In genomic region chr10:9254353-9254752, GRCh38 we compare ENCODE assay signal across 18 cellular contexts.
DNase-seq lines count a peak whose midpoint lies in the region; ATAC-seq and TF ChIP-seq lines count a peak whose summit lies in the region.
"Had no signal": no experiment of that assay in that cellular context is flagged by ENCODE, and none has a peak within 500 bp of the region (broad histone marks: within the 10 kb centered on the region; RNA-seq: fewer than 3 reads in every experiment).

No MANE protein-coding gene starts in this region.

- intact Hi-C loops in tibial artery (cut with DNase I; ENCODE audit: low total_unique reads): no loop called here

- H4K20me1 ChIP-seq in fibroblast of lung (ENCODE audit: control insufficient read depth, extremely low read depth, insufficient read depth, low read length): no peaks in the 10 kb centered on the region

- H2AFZ ChIP-seq in fibroblast of lung (ENCODE audit: low read length): no peak overlapping the region
- H2AFZ ChIP-seq: PC-9 had no signal

- no peaks in the 10 kb centered on the region for H3K27me3 ChIP-seq in RWPE2 (ENCODE audit: insufficient read depth, poor library complexity, severe bottlenecking)
- H3K27me3 ChIP-seq in fibroblast of lung (ENCODE audit: control insufficient read depth, insufficient read depth, low read length): no peaks in the 10 kb centered on the region
- no peaks in the 10 kb centered on the region for H3K27me3 ChIP-seq in tibial artery
- H3K27me3 ChIP-seq: esophagus muscularis mucosa had no signal

- no peaks in the 10 kb centered on the region for H3K79me2 ChIP-seq in fibroblast of lung (ENCODE audit: control insufficient read depth, insufficient read depth, low read length)

- H3K36me3 ChIP-seq in RWPE2 (ENCODE audit: low read depth): no peaks in the 10 kb centered on the region
- H3K36me3 ChIP-seq in fibroblast of lung (ENCODE audit: control insufficient read depth, insufficient read depth, low read length): no peaks in the 10 kb centered on the region
- H3K36me3 ChIP-seq in tibial artery: no peaks in the 10 kb centered on the region
- H3K36me3 ChIP-seq: esophagus muscularis mucosa had no signal

- DNase-seq in EL (peak; percentile 55), RWPE2 (ENCODE audit: low spot score) (no peak), fibroblast of lung (ENCODE audit: low read depth in 2 of 2) (peak; percentile 72 to 76), skeletal muscle cell (ENCODE audit: low read depth) (peak; percentile 16), tibial artery (no peak), DMS53 treated with DMSO at 0.1 percent for 48 hours (lab: John Stamatoyannopoulos, UW; ENCODE audit: unreplicated experiment) (no peak)
- DNase-seq: anterior cingulate cortex, H7, MV-4-11, NCI-H2081, NCI-H69, nephron progenitor cell, retina, T-helper 1 cell had no signal

- TF ChIP-seq CTCF in RWPE2 (IDR thresholded peaks at IDR 0.05; ENCODE audit: poor library complexity, severe bottlenecking) (no peak), fibroblast of lung (conservative IDR thresholded peaks at IDR 0.05 in 1 of 2, IDR thresholded peaks at IDR 0.05 in 1 of 2; ENCODE audit: low read depth in 1 of 2, low read length in 2 of 2) (no peak), tibial artery (IDR thresholded peaks at IDR 0.05) (no peak)

- peaks cover 1% of the 10 kb centered on the region for H3K9me3 ChIP-seq in RWPE2 (ENCODE audit: severe bottlenecking)
- H3K9me3 ChIP-seq in fibroblast of lung (ENCODE audit: control insufficient read depth, insufficient read depth, low read depth, low read length): no peaks in the 10 kb centered on the region
- no peaks in the 10 kb centered on the region for H3K9me3 ChIP-seq in tibial artery
- H3K9me3 ChIP-seq: esophagus muscularis mucosa had no signal

- H3K4me1 ChIP-seq in RWPE2 (ENCODE audit: insufficient read depth, poor library complexity, severe bottlenecking): peaks cover 26% of the 10 kb centered on the region
- H3K4me1 ChIP-seq in fibroblast of lung (ENCODE audit: control insufficient read depth, extremely low read depth, insufficient read depth, low read length): peaks cover 9% of the 10 kb centered on the region
- H3K4me1 ChIP-seq in tibial artery: no peaks in the 10 kb centered on the region
- H3K4me1 ChIP-seq: esophagus muscularis mucosa had no signal

- ATAC-seq in RWPE2 (ENCODE audit: low read depth) (peak; percentile 53; the same call in 2 of the 3 replicates), GM21360 (IDR thresholded peaks at IDR 0.05; ENCODE audit: unreplicated experiment) (no peak)
- ATAC-seq: WTC11 had no signal

- H3K4me3 ChIP-seq in RWPE2 (ENCODE audit: severe bottlenecking) (no peak overlapping the region), fibroblast of lung (replicated peaks in 1 of 4; ENCODE audit: control extremely low read depth in 1 of 4, insufficient read depth in 1 of 4, low read depth in 3 of 4, low read length in 4 of 4) (peak overlapping the region in 1 of 4 experiments; percentile 14), skeletal muscle cell (ENCODE audit: low read depth, low read length) (no peak overlapping the region), tibial artery (no peak overlapping the region)
- H3K4me3 ChIP-seq: esophagus muscularis mucosa, PC-9 had no signal

- H3K4me2 ChIP-seq in fibroblast of lung (ENCODE audit: extremely low read depth, insufficient read depth, low read length): peak overlapping the region; percentile 42
- H3K4me2 ChIP-seq: PC-9 had no signal

- H3K27ac ChIP-seq in RWPE2 (ENCODE audit: poor library complexity, severe bottlenecking) (peak overlapping the region; percentile 12), fibroblast of lung (ENCODE audit: insufficient read depth, low read length) (peak overlapping the region; percentile 69), tibial artery (no peak overlapping the region)
- H3K27ac ChIP-seq: esophagus muscularis mucosa, PC-9 had no signal

- H3K9ac ChIP-seq in fibroblast of lung (ENCODE audit: insufficient read depth, low read length): no peak overlapping the region

Comparison
In these comparisons a context has a peak if more than half of its experiments do, and no peak if none do; other contexts are left out.
1. DNase-seq: peak in EL (single experiment), fibroblast of lung (2 of 2) and skeletal muscle cell (single experiment); none in RWPE2 (single experiment), tibial artery (0 of 2) and DMS53 treated with DMSO at 0.1 percent for 48 hours (single experiment).
2. H3K27ac ChIP-seq: peak in RWPE2 (single experiment) and fibroblast of lung (single experiment); none in tibial artery (0 of 2).